ENCODE assay signal across 12 cellular contexts in the genomic region with DNA sequence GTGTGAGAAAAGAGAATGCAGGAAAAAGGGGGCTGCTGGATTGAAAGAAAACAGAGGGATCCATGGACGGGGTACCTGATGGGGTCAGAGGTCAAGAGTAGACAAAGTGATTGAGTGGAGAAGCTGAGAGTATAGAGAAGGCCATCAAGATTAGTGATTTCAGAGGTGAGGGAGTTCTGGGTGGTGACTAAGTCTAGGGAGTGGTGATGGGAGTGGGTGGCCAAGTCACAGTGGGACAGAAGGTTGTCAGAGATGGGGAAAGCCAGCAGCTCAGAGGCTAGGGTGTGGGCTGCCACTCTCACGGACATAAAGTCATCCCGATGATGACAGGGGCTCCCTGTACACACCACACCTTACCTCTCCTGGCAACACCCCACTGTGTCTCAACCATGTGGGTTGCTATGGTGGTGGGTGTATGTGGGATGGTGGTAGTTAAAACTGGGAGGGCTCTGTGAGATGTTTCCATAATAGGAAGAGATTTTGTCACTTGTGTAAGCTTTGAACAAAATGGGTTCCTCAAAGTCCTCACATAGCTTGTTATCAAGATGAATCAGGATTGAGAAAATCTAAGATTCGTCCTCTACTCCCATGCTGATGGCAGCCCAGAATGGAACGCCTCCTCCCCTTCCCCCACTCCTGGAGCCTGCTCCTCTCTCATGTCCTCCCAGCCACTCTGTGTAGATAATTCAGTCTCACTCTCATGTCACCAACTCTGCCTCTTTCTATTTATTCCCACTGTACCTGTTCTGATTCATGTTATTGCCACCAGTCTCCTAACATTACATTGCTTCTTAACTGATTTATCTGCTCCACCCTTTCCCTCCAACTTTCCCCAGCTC. TPM values are rescaled to one million over a fixed set of nuclear protein-coding genes. Genes with fewer than 3 reads are reported as not detected.
DNase-seq lines count a peak whose midpoint lies in the region; ATAC-seq and TF ChIP-seq lines count a peak whose summit lies in the region.
"Had no signal": no experiment of that assay in that cellular context is flagged by ENCODE, and none has a peak within 500 bp of the region (broad histone marks: within the 10 kb centered on the region; RNA-seq: fewer than 3 reads in every experiment).

No MANE protein-coding gene starts in this region.

- no peak overlapping the region for H3K4me3 Mint-ChIP-seq in activated T-helper 17 cell treated with anti-CD3 and anti-CD28 coated beads, Interleukin-2, amount 50 U/mL, for 72 hours

- H3K9me3 Mint-ChIP-seq in activated T-helper 17 cell treated with anti-CD3 and anti-CD28 coated beads, Interleukin-2, amount 50 U/mL, for 72 hours = peaks cover 4% of the 10 kb centered on the region

- in situ Hi-C loops in brain microvascular endothelial cell (cut with HindIII; ENCODE audit: low pct_ligation_motif_present, low sequenced_read_pairs) = no loop called here

- H3K4me3 ChIP-seq in brain microvascular endothelial cell (ENCODE audit: low read depth, low read length) = no peak overlapping the region
- H3K4me3 ChIP-seq: hepatocyte, sigmoid colon had no signal

- H3K27ac ChIP-seq in brain microvascular endothelial cell = no peak overlapping the region
- H3K27ac ChIP-seq: hepatocyte, sigmoid colon had no signal

- no peaks in the 10 kb centered on the region for H3K36me3 ChIP-seq in brain microvascular endothelial cell (replicated peaks)
- H3K36me3 ChIP-seq: sigmoid colon had no signal

- peak; percentile 79 for DNase-seq in stimulated activated naive CD4-positive, alpha-beta T cell treated with Interleukin-2 at 50 U/mL for 16 hours (lab: John Stamatoyannopoulos, UW)
- DNase-seq in stimulated activated naive CD4-positive, alpha-beta T cell (lab: John Stamatoyannopoulos, UW) = no peak
- peak; percentile 41 for DNase-seq in stimulated activated CD4-positive, alpha-beta T cell treated with anti-CD3 and anti-CD28 coated beads, Interleukin-12 subunit alpha, Interleukin-12 subunit beta, amount 100 ng/mL, for 4 hours
- no peak for DNase-seq in NCI-H2196 (lab: John Stamatoyannopoulos, UW; ENCODE audit: unreplicated experiment)
- no peak for DNase-seq in brain microvascular endothelial cell
- no peak for DNase-seq in iPS-NIHi7 (ENCODE audit: extremely low spot score)
- DNase-seq: GDM1, NCI-H1105 treated with DMSO at 0.1 percent for 48 hours, sigmoid colon had no signal

- ATAC-seq in activated T-helper 17 cell treated with anti-CD3 and anti-CD28 coated beads, Interleukin-2, amount 50 U/mL, for 72 hours (replicated peaks) = peak; percentile 91
- ATAC-seq in GM19351 (IDR thresholded peaks at IDR 0.05; ENCODE audit: unreplicated experiment) = no peak

- H3K27me3 Mint-ChIP-seq in activated T-helper 17 cell treated with anti-CD3 and anti-CD28 coated beads, Interleukin-2, amount 50 U/mL, for 72 hours = no peaks in the 10 kb centered on the region

- no peak overlapping the region for H3K27ac Mint-ChIP-seq in activated T-helper 17 cell treated with anti-CD3 and anti-CD28 coated beads, Interleukin-2, amount 50 U/mL, for 72 hours

- peaks cover 24% of the 10 kb centered on the region for H3K4me1 Mint-ChIP-seq in activated T-helper 17 cell treated with anti-CD3 and anti-CD28 coated beads, Interleukin-2, amount 50 U/mL, for 72 hours

- no peak for TF ChIP-seq CTCF in brain microvascular endothelial cell (IDR thresholded peaks at IDR 0.05; ENCODE audit: low read depth, low read length, missing control alignments)

- no peaks in the 10 kb centered on the region for H3K36me3 Mint-ChIP-seq in activated T-helper 17 cell treated with anti-CD3 and anti-CD28 coated beads, Interleukin-2, amount 50 U/mL, for 72 hours (ENCODE audit: low read depth)

- no peaks in the 10 kb centered on the region for H3K27me3 ChIP-seq in brain microvascular endothelial cell (replicated peaks)
- H3K27me3 ChIP-seq: hepatocyte, sigmoid colon had no signal

RNA-seq across cellular contexts. Expression of gene CSF1, which starts 20.3 kb away (rescaled TPM):
- 10 to 100 TPM; 46.8 to 95.4 TPM for total RNA-seq in activated T-helper 17 cell treated with anti-CD3 and anti-CD28 coated beads, Interleukin-2, amount 50 U/mL, for 72 hours

Comparison
In these comparisons a context has a peak if more than half of its experiments do, and no peak if none do; other contexts are left out.
1. DNase-seq: peak in stimulated activated naive CD4-positive, alpha-beta T cell treated with Interleukin-2 at 50 U/mL for 16 hours (single experiment) and stimulated activated CD4-positive, alpha-beta T cell treated with anti-CD3 and anti-CD28 coated beads, Interleukin-12 subunit alpha, Interleukin-12 subunit beta, amount 100 ng/mL, for 4 hours (single experiment); none in stimulated activated naive CD4-positive, alpha-beta T cell (0 of 6), NCI-H2196 (single experiment), brain microvascular endothelial cell (single experiment) and iPS-NIHi7 (single experiment).